In the genomic region with DNA sequence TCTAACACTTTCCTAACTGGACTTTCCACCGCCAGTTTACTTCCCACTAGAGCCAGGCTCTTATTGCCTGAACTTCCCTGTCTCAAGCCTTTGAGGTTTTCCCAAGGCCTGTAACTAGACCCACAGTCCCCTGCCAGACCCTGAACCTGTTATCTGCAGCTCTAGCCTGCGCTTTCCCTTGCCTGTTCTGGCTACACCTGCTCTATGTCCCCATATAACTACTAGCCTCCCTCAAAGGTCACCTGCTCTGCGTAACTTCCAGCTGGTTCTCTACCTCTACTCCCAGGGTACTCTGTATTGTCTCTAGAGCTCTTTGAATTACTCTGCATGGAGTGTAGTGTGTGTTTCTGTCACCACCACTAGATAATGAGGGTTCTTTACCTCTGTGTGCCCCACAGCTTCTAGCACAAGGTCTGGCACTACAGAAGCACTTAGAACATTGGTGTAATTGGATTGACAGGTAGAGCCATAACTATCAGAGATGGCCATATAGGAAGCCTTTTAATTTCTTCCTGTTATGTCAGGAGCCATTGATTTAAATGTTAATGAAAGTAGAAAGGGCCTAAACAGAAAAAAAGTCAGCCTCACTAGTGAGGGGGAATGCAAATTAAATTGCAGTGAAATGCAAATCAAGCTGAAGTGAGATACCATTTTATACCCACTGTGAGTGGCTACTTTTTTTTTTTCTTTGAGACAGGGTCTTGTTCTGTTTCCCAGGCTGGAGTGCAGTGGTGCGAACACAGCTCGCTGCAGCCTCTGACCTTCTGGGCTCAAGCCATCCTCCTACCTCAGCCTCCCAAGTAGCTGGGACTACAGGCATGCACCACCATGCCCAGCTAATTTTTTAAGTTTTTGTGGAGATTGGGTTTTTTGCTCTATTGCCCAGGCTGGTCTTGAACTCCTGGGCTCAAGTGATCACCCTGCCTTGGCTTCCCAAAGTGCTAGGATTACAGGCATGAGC, we compare ENCODE assay signal across 32 cellular contexts. TPM values are rescaled to one million over a fixed set of nuclear protein-coding genes. Genes with fewer than 3 reads are reported as not detected.
DNase-seq lines count a peak whose midpoint lies in the region; ATAC-seq and TF ChIP-seq lines count a peak whose summit lies in the region.
"Had no signal": no experiment of that assay in that cellular context is flagged by ENCODE, and none has a peak within 500 bp of the region (broad histone marks: within the 10 kb centered on the region; RNA-seq: fewer than 3 reads in every experiment).

No MANE protein-coding gene starts in this region.

- H3K4me3 Mint-ChIP-seq in GM23338 (peak overlapping the region; percentile 1; the same call in 1 of the 3 replicates), nephron progenitor cell (no peak overlapping the region)
- H3K4me3 Mint-ChIP-seq: activated CD8-positive, alpha-beta T cell treated with anti-CD3 and anti-CD28 coated beads for 36 hours; B cell; immature natural killer cell had no signal

- H3K9me2 ChIP-seq in GM23338 (ENCODE audit: insufficient read depth): no peaks in the 10 kb centered on the region

- no peaks in the 10 kb centered on the region for H3F3A ChIP-seq in GM23338 (replicated peaks; ENCODE audit: low read depth)

- H3K27me3 ChIP-seq in GM23338 (ENCODE audit: insufficient read depth): no peaks in the 10 kb centered on the region
- H3K27me3 ChIP-seq: adrenal gland, brain microvascular endothelial cell, foreskin keratinocyte, left lung, sigmoid colon, SJCRH30, stomach, tibial nerve had no signal

- no peak overlapping the region for H2AFZ ChIP-seq in GM23338

- peak overlapping the region; percentile 40 for H3K4me2 ChIP-seq in GM23338

- peaks cover 9% of the 10 kb centered on the region for H4K20me1 ChIP-seq in GM23338 (replicated peaks; ENCODE audit: insufficient read depth)

- H3K4me1 Mint-ChIP-seq in GM23338: peaks cover 35% of the 10 kb centered on the region
- H3K4me1 Mint-ChIP-seq in nephron progenitor cell: no peaks in the 10 kb centered on the region
- H3K4me1 Mint-ChIP-seq: B cell, immature natural killer cell had no signal

- H3K9me3 Mint-ChIP-seq in GM23338 (no peaks in the 10 kb centered on the region), nephron progenitor cell (no peaks in the 10 kb centered on the region)
- H3K9me3 Mint-ChIP-seq: activated CD8-positive, alpha-beta T cell treated with anti-CD3 and anti-CD28 coated beads for 36 hours; immature natural killer cell had no signal

- peaks cover 35% of the 10 kb centered on the region for H3K4me1 ChIP-seq in GM23338 (ENCODE audit: insufficient read depth)
- H3K4me1 ChIP-seq: foreskin keratinocyte, left lung, SJCRH30, tibial nerve had no signal

- peaks cover 13% of the 10 kb centered on the region; the same call in 1 of the 2 replicates for H3K36me3 ChIP-seq in GM23338 (ENCODE audit: insufficient read depth)

- peak overlapping the region; percentile 63; the same call in 1 of the 2 replicates for H3K27ac ChIP-seq in GM23338 (ENCODE audit: low read depth)
- H3K27ac ChIP-seq: brain microvascular endothelial cell, foreskin keratinocyte, left lung, sigmoid colon, SJCRH30, stomach, tibial nerve had no signal

- no peak for TF ChIP-seq CTCF in GM23338 (conservative IDR thresholded peaks at IDR 0.05; ENCODE audit: low read depth in 2 of 2)
- TF ChIP-seq CTCF in nephron progenitor cell (IDR thresholded peaks at IDR 0.05): no peak

- no peak overlapping the region for H3K4me3 ChIP-seq in GM23338
- H3K4me3 ChIP-seq: adrenal gland, left lung, sigmoid colon, SJCRH30, stomach, tibial nerve had no signal

- H3K36me3 Mint-ChIP-seq in GM23338 (ENCODE audit: low read depth) (peaks cover 41% of the 10 kb centered on the region), nephron progenitor cell (ENCODE audit: low read depth) (peaks cover 49% of the 10 kb centered on the region)

- DNase-seq in activated CD8-positive, alpha-beta memory T cell treated with anti-CD3 and anti-CD28 coated beads for 24 hours: peak; percentile 43
- no peak for DNase-seq in activated CD8-positive, alpha-beta memory T cell treated with anti-CD3 and anti-CD28 coated beads, Interleukin-2, amount 50 U/mL, for 4 hours
- DNase-seq in GM23338 (ENCODE audit: low spot score) (peak; percentile 37), nephron progenitor cell (no peak)
- DNase-seq in activated CD8-positive, alpha-beta memory T cell treated with anti-CD3 and anti-CD28 coated beads, Interleukin-2, amount 50 U/mL, for 48 hours: peak; percentile 39
- no peak for DNase-seq in stimulated activated CD4-positive, alpha-beta T cell treated with anti-CD3 and anti-CD28 coated beads, Interleukin-2, amount 100 ng/mL, for 24 hours
- no peak for DNase-seq in stimulated activated naive CD8-positive, alpha-beta T cell treated with anti-CD3 and anti-CD28 coated beads, Interleukin-15, Interleukin-2, amounts not matched to agents 100 U/mL and 50 U/mL, for 24 hours
- DNase-seq: activated CD8-positive, alpha-beta T cell treated with anti-CD3 and anti-CD28 coated beads for 36 hours; activated naive CD4-positive, alpha-beta T cell treated with Interleukin-2 at 50 U/mL for 16 hours; activated T-cell treated with anti-CD3 and anti-CD28 coated beads, Interleukin-2, amount 50 U/mL, for 48 hours; brain microvascular endothelial cell; DMS53; effector memory CD4-positive, alpha-beta T cell; GDM1; immature natural killer cell; left lung; NCI-H1092 treated with DMSO at 0.1 percent for 48 hours; NCI-H2029 treated with DMSO at 0.1 percent for 48 hours; NCI-H446 treated with DMSO at 0.1 percent for 48 hours; posterior cingulate gyrus; sigmoid colon; SJCRH30; stimulated activated CD4-positive, alpha-beta T cell treated with anti-CD3 and anti-CD28 coated beads, Interleukin-15, amount 100 ng/mL, for 24 hours; stomach; T-helper 1 cell had no signal

- H3K79me2 ChIP-seq in GM23338 (replicated peaks; ENCODE audit: insufficient read depth): peaks cover 6% of the 10 kb centered on the region

- H3K27ac Mint-ChIP-seq in GM23338 (peak overlapping the region; percentile 87), nephron progenitor cell (peak overlapping the region; percentile 36)
- H3K27ac Mint-ChIP-seq: activated CD8-positive, alpha-beta T cell treated with anti-CD3 and anti-CD28 coated beads for 36 hours; B cell had no signal

- H3K27me3 Mint-ChIP-seq in GM23338 (ENCODE audit: insufficient read depth, low read depth, poor library complexity) (peaks cover 9% of the 10 kb centered on the region), nephron progenitor cell (ENCODE audit: low read depth, poor library complexity) (peaks cover 2% of the 10 kb centered on the region)
- H3K27me3 Mint-ChIP-seq: activated CD8-positive, alpha-beta T cell treated with anti-CD3 and anti-CD28 coated beads for 36 hours; B cell had no signal

- ATAC-seq in GM23338 (peak; percentile 83), HG02610 (IDR thresholded peaks at IDR 0.05; ENCODE audit: unreplicated experiment) (no peak)
- no peak for ATAC-seq in stimulated activated naive CD8-positive, alpha-beta T cell treated with anti-CD3 and anti-CD28 coated beads, Interleukin-15, Interleukin-2, amounts not matched to agents 100 U/mL and 50 U/mL, for 24 hours
- ATAC-seq: activated CD4-positive, CD25-positive, alpha-beta regulatory T cell treated with anti-CD3 and anti-CD28 coated beads, Interleukin-2, amount 50 U/mL, for 24 hours; activated CD8-positive, alpha-beta T cell treated with anti-CD3 and anti-CD28 coated beads for 36 hours; Panc1 had no signal

TF ChIP-seq in GM23338, 12 proteins besides CTCF, POLR2A, EP300 and RAD21 (continues in another document):
- TF ChIP-seq POLR2AphosphoS5 (IDR thresholded peaks at IDR 0.05; ENCODE audit: low read depth): no peak
- TF ChIP-seq EZH2phosphoT487 (IDR thresholded peaks at IDR 0.05; ENCODE audit: unreplicated experiment): no peak
- TF ChIP-seq, protein P1, sequence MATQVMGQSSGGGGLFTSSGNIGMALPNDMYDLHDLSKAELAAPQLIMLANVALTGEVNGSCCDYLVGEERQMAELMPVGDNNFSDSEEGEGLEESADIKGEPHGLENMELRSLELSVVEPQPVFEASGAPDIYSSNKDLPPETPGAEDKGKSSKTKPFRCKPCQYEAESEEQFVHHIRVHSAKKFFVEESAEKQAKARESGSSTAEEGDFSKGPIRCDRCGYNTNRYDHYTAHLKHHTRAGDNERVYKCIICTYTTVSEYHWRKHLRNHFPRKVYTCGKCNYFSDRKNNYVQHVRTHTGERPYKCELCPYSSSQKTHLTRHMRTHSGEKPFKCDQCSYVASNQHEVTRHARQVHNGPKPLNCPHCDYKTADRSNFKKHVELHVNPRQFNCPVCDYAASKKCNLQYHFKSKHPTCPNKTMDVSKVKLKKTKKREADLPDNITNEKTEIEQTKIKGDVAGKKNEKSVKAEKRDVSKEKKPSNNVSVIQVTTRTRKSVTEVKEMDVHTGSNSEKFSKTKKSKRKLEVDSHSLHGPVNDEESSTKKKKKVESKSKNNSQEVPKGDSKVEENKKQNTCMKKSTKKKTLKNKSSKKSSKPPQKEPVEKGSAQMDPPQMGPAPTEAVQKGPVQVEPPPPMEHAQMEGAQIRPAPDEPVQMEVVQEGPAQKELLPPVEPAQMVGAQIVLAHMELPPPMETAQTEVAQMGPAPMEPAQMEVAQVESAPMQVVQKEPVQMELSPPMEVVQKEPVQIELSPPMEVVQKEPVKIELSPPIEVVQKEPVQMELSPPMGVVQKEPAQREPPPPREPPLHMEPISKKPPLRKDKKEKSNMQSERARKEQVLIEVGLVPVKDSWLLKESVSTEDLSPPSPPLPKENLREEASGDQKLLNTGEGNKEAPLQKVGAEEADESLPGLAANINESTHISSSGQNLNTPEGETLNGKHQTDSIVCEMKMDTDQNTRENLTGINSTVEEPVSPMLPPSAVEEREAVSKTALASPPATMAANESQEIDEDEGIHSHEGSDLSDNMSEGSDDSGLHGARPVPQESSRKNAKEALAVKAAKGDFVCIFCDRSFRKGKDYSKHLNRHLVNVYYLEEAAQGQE (IDR thresholded peaks at IDR 0.05; ENCODE audit: unreplicated experiment): no peak
- no peak for TF ChIP-seq EZH2 (IDR thresholded peaks at IDR 0.05; ENCODE audit: low read depth, unreplicated experiment)
- TF ChIP-seq STAT1 (IDR thresholded peaks at IDR 0.05; ENCODE audit: unreplicated experiment): no peak
- TF ChIP-seq ZNF331 (CRISPR knock-in tag; IDR thresholded peaks at IDR 0.05; ENCODE audit: low read depth): no peak
- TF ChIP-seq JUNB (IDR thresholded peaks at IDR 0.05; ENCODE audit: unreplicated experiment): no peak
- no peak for TF ChIP-seq ZNF114 (CRISPR knock-in tag; IDR thresholded peaks at IDR 0.05)

RNA-seq across cellular contexts. Expression of gene EID3, which starts 47.8 kb away (rescaled TPM):
- total RNA-seq in GM23338 (2014; rRNA removed; shearing (Covaris generic)): 3.4 and 8.8 TPM in 2 replicates
- polyA plus RNA-seq in GM23338 (2016; fragmentation: Nextera tagmentation; extraction: Ambion mirVana): 3.3 and 3.9 TPM in 2 replicates

Comparison
In these comparisons a context has a peak if more than half of its experiments do, and no peak if none do; other contexts are left out.
1. DNase-seq: peak in activated CD8-positive, alpha-beta memory T cell treated with anti-CD3 and anti-CD28 coated beads for 24 hours (single experiment), GM23338 (single experiment) and activated CD8-positive, alpha-beta memory T cell treated with anti-CD3 and anti-CD28 coated beads, Interleukin-2, amount 50 U/mL, for 48 hours (single experiment); none in activated CD8-positive, alpha-beta memory T cell treated with anti-CD3 and anti-CD28 coated beads, Interleukin-2, amount 50 U/mL, for 4 hours (single experiment), nephron progenitor cell (single experiment), stimulated activated CD4-positive, alpha-beta T cell treated with anti-CD3 and anti-CD28 coated beads, Interleukin-2, amount 100 ng/mL, for 24 hours (0 of 2) and stimulated activated naive CD8-positive, alpha-beta T cell treated with anti-CD3 and anti-CD28 coated beads, Interleukin-15, Interleukin-2, amounts not matched to agents 100 U/mL and 50 U/mL, for 24 hours (single experiment).